Comparison of ENCODE assay signal across 26 cellular contexts in genomic region chr5:174347183-174347582, GRCh38.
DNase-seq lines count a peak whose midpoint lies in the region; ATAC-seq, FAIRE-seq and TF ChIP-seq lines count a peak whose summit lies in the region.
"Had no signal": no experiment of that assay in that cellular context is flagged by ENCODE, and none has a peak within 500 bp of the region (broad histone marks: within the 10 kb centered on the region; RNA-seq: fewer than 3 reads in every experiment).

No MANE protein-coding gene starts in this region.

- no peaks in the 10 kb centered on the region for H3K79me2 ChIP-seq in Karpas-422 (ENCODE audit: low read length)
- no peaks in the 10 kb centered on the region for H3K79me2 ChIP-seq in H1 (ENCODE audit: control insufficient read depth in 1 of 2, insufficient read depth in 2 of 2, low read length in 2 of 2)

- no peak overlapping the region for H3K9ac ChIP-seq in Karpas-422 (ENCODE audit: low read length)
- H3K9ac ChIP-seq in H1 (replicated peaks in 1 of 4; ENCODE audit: extremely low read depth in 1 of 4, low read depth in 3 of 4, low read length in 3 of 4): no peak overlapping the region
- H3K9ac ChIP-seq: BLaER1 had no signal

- no peaks in the 10 kb centered on the region for H4K20me1 ChIP-seq in Karpas-422 (ENCODE audit: insufficient read depth, low read depth, low read length)
- peaks cover 0 to 2% of the 10 kb centered on the region in 2 experiments for H4K20me1 ChIP-seq in H1 (replicated peaks in 1 of 2; ENCODE audit: control insufficient read depth in 1 of 2, insufficient read depth in 2 of 2, low read length in 2 of 2)
- H4K20me1 ChIP-seq: BLaER1 had no signal

- no peak overlapping the region for H3K4ac ChIP-seq in H1 (replicated peaks; ENCODE audit: insufficient read length, low read depth, low read length)

- no peak for TF ChIP-seq RAD21 in H1 (IDR thresholded peaks at IDR 0.05 in 1 of 2, conservative IDR thresholded peaks at IDR 0.05 in 1 of 2; ENCODE audit: low read depth in 2 of 2, low read length in 2 of 2)

- no peak overlapping the region for H3K14ac ChIP-seq in H1 (ENCODE audit: insufficient read length)

- H3K27me3 ChIP-seq in Karpas-422 (ENCODE audit: low read length): no peaks in the 10 kb centered on the region
- H3K27me3 ChIP-seq in H1 (replicated peaks in 1 of 4; ENCODE audit: control insufficient read depth in 3 of 4, extremely low read depth in 1 of 4, insufficient read depth in 3 of 4, low read length in 3 of 4): no peaks in the 10 kb centered on the region
- H3K27me3 ChIP-seq: BE2C, BLaER1 had no signal

- peak overlapping the region; percentile 43 for H3K56ac ChIP-seq in H1 (replicated peaks; ENCODE audit: insufficient read length, low read depth, low read length)

- peaks cover 4% of the 10 kb centered on the region for H3K9me3 Mint-ChIP-seq in activated naive CD8-positive, alpha-beta T cell treated with anti-CD3 and anti-CD28 coated beads, Interleukin-2, amount 50 U/mL, for 24 hours
- H3K9me3 Mint-ChIP-seq in activated CD8-positive, alpha-beta T cell treated with anti-CD3 and anti-CD28 coated beads, Interleukin-2, amount 10 ng/mL, durations not matched to agents 7 days and 5 days (ENCODE audit: insufficient read depth): no peaks in the 10 kb centered on the region

- H3K9me3 ChIP-seq in Karpas-422 (ENCODE audit: low read length) (no peaks in the 10 kb centered on the region), H1 (ENCODE audit: insufficient read depth in 2 of 2, low read depth in 1 of 2, low read length in 1 of 2) (no peaks in the 10 kb centered on the region)
- H3K9me3 ChIP-seq: BE2C, BLaER1 had no signal

- H3K36me3 ChIP-seq in Karpas-422 (ENCODE audit: insufficient read depth, low read length): no peaks in the 10 kb centered on the region
- H3K36me3 ChIP-seq in H1 (ENCODE audit: control insufficient read depth in 2 of 4, insufficient read depth in 4 of 4, low read length in 3 of 4): no peaks in the 10 kb centered on the region
- H3K36me3 ChIP-seq: BE2C, BLaER1 had no signal

- peaks cover 4% of the 10 kb centered on the region; the same call in 1 of the 2 replicates for H3K23me2 ChIP-seq in H1 (ENCODE audit: low read depth, low read length)

- H3K27me3 Mint-ChIP-seq in activated naive CD8-positive, alpha-beta T cell treated with anti-CD3 and anti-CD28 coated beads, Interleukin-2, amount 50 U/mL, for 24 hours: peaks cover 6% of the 10 kb centered on the region
- no peaks in the 10 kb centered on the region for H3K27me3 Mint-ChIP-seq in activated CD8-positive, alpha-beta T cell treated with anti-CD3 and anti-CD28 coated beads, Interleukin-2, amount 10 ng/mL, durations not matched to agents 7 days and 5 days (ENCODE audit: low read depth)

- no peak for TF ChIP-seq CTCF in H1 (IDR thresholded peaks at IDR 0.05; ENCODE audit: control extremely low read depth in 1 of 3, insufficient read depth in 1 of 3, low read depth in 1 of 3, low read length in 3 of 3)

- no peaks in the 10 kb centered on the region for H3K4me1 Mint-ChIP-seq in activated naive CD8-positive, alpha-beta T cell treated with anti-CD3 and anti-CD28 coated beads, Interleukin-2, amount 50 U/mL, for 24 hours
- H3K4me1 Mint-ChIP-seq in activated CD8-positive, alpha-beta T cell treated with anti-CD3 and anti-CD28 coated beads, Interleukin-2, amount 10 ng/mL, durations not matched to agents 7 days and 5 days (ENCODE audit: low read depth): no peaks in the 10 kb centered on the region
- H3K4me1 Mint-ChIP-seq: CD14-positive monocyte; CD4-positive, CD25-positive, alpha-beta regulatory T cell; CD8-positive, alpha-beta memory T cell had no signal

- no peak overlapping the region for H2BK120ac ChIP-seq in H1 (replicated peaks; ENCODE audit: low read depth, low read length)

- DNase-seq in Karpas-422: peak; percentile 19
- DNase-seq in H1 (ENCODE audit: low read depth in 1 of 2, low spot score in 2 of 2): no peak
- DNase-seq in activated naive CD8-positive, alpha-beta T cell treated with anti-CD3 and anti-CD28 coated beads, Interleukin-2, amount 50 U/mL, for 24 hours: no peak
- no peak for DNase-seq in activated CD8-positive, alpha-beta T cell treated with anti-CD3 and anti-CD28 coated beads, Interleukin-2, amount 10 ng/mL, durations not matched to agents 7 days and 5 days
- no peak for DNase-seq in GOT3 (lab: John Stamatoyannopoulos, UW)
- DNase-seq: 8988T; ACHN; BE2C; C1 segment of cervical spinal cord; CD4-positive, alpha-beta memory T cell; CD4-positive, CD25-positive, alpha-beta regulatory T cell; CD8-positive, alpha-beta memory T cell; COR-L47; DMS 273 treated with DMSO at 0.1 percent for 48 hours; DMS153; DMS53; DMS79; DND-41; EL; GDM1 had no signal

- no peak overlapping the region for H2BK20ac ChIP-seq in H1 (ENCODE audit: low read length)

- H3K23ac ChIP-seq in H1 (ENCODE audit: insufficient read length): no peak overlapping the region

- H4K91ac ChIP-seq in H1 (replicated peaks; ENCODE audit: insufficient read length, low read length): no peak overlapping the region

- 85 to 100% methylated on average over 1 of the region's 1 CpG for WGBS in H1 (ENCODE audit: extremely low coverage in 1 of 2, insufficient coverage in 1 of 2, insufficient read length in 1 of 2, insufficient replicate concordance in 2 of 2, low coverage in 1 of 2, low lambda C conversion rate in 2 of 2, missing lambda C conversion rate in 1 of 2), 2 experiments

- POLR2A ChIA-PET in H1 (lab: Charles Lee; ENCODE audit: partially characterized antibody): no interaction called here
- POLR2A ChIA-PET in activated CD8-positive, alpha-beta T cell treated with anti-CD3 and anti-CD28 coated beads, Interleukin-2, amount 10 ng/mL, durations not matched to agents 7 days and 5 days (lab: Charles Lee): no interaction called here

- H3K27ac Mint-ChIP-seq in activated naive CD8-positive, alpha-beta T cell treated with anti-CD3 and anti-CD28 coated beads, Interleukin-2, amount 50 U/mL, for 24 hours: no peak overlapping the region
- H3K27ac Mint-ChIP-seq in activated CD8-positive, alpha-beta T cell treated with anti-CD3 and anti-CD28 coated beads, Interleukin-2, amount 10 ng/mL, durations not matched to agents 7 days and 5 days: no peak overlapping the region
- H3K27ac Mint-ChIP-seq: CD14-positive monocyte; CD4-positive, alpha-beta memory T cell; CD8-positive, alpha-beta memory T cell had no signal

- TF ChIP-seq EP300 in H1 (IDR thresholded peaks at IDR 0.05; ENCODE audit: borderline replicate concordance in 1 of 2, low read depth in 2 of 2, low read length in 2 of 2): no peak

- no peaks in the 10 kb centered on the region for H3K9me2 ChIP-seq in Karpas-422 (replicated peaks; ENCODE audit: insufficient read depth, low read length)

- H3K36me3 Mint-ChIP-seq in activated naive CD8-positive, alpha-beta T cell treated with anti-CD3 and anti-CD28 coated beads, Interleukin-2, amount 50 U/mL, for 24 hours (ENCODE audit: low read depth): no peaks in the 10 kb centered on the region
- H3K36me3 Mint-ChIP-seq in activated CD8-positive, alpha-beta T cell treated with anti-CD3 and anti-CD28 coated beads, Interleukin-2, amount 10 ng/mL, durations not matched to agents 7 days and 5 days (ENCODE audit: low read depth): no peaks in the 10 kb centered on the region
- H3K36me3 Mint-ChIP-seq: CD14-positive monocyte; CD4-positive, alpha-beta memory T cell; CD4-positive, CD25-positive, alpha-beta regulatory T cell; CD8-positive, alpha-beta memory T cell had no signal

- H3K4me2 ChIP-seq in Karpas-422 (ENCODE audit: low read depth, low read length, poor library complexity, severe bottlenecking) (no peak overlapping the region), H1 (ENCODE audit: insufficient read depth in 1 of 2, low read depth in 2 of 2, low read length in 2 of 2) (no peak overlapping the region)
- H3K4me2 ChIP-seq: BLaER1 had no signal

- TF ChIP-seq POLR2A in H1 (IDR thresholded peaks at IDR 0.05; ENCODE audit: control extremely low read depth in 1 of 2, low read depth in 2 of 2, low read length in 2 of 2): no peak

- no peak overlapping the region for H2BK12ac ChIP-seq in H1 (ENCODE audit: low read depth, low read length)

- ATAC-seq in activated naive CD8-positive, alpha-beta T cell treated with anti-CD3 and anti-CD28 coated beads, Interleukin-2, amount 50 U/mL, for 24 hours: no peak
- ATAC-seq in activated CD8-positive, alpha-beta T cell treated with anti-CD3 and anti-CD28 coated beads, Interleukin-2, amount 10 ng/mL, durations not matched to agents 7 days and 5 days: no peak
- ATAC-seq: GM12878 had no signal

- H3K4me3 ChIP-seq in Karpas-422 (ENCODE audit: low read length): no peak overlapping the region
- no peak overlapping the region for H3K4me3 ChIP-seq in H1 (ENCODE audit: extremely low read depth in 1 of 4, insufficient read depth in 2 of 4, low read depth in 3 of 4, low read length in 4 of 4)
- H3K4me3 ChIP-seq: BLaER1, GM12878 had no signal

- no peaks in the 10 kb centered on the region for H3K4me1 ChIP-seq in Karpas-422 (ENCODE audit: low read length)
- H3K4me1 ChIP-seq in H1 (replicated peaks in 1 of 4; ENCODE audit: control insufficient read depth in 3 of 4, insufficient read depth in 4 of 4, low read length in 3 of 4): no peaks in the 10 kb centered on the region
- H3K4me1 ChIP-seq: BE2C, BLaER1 had no signal

- no peak overlapping the region for H2BK5ac ChIP-seq in H1 (ENCODE audit: low read depth, low read length)

- no peak overlapping the region for H4K8ac ChIP-seq in H1 (ENCODE audit: extremely low read depth, insufficient read depth, low read length)

- H3K27ac ChIP-seq in Karpas-422 (ENCODE audit: low read length) (no peak overlapping the region), H1 (ENCODE audit: low read depth, low read length) (no peak overlapping the region)
- H3K27ac ChIP-seq: BLaER1 had no signal

- H2AFZ ChIP-seq in Karpas-422 (ENCODE audit: low read length) (no peak overlapping the region), H1 (ENCODE audit: low read length) (no peak overlapping the region)

- no peaks in the 10 kb centered on the region for H3K79me1 ChIP-seq in H1 (ENCODE audit: low read depth, low read length)

- no peak overlapping the region for H2BK15ac ChIP-seq in H1 (ENCODE audit: low read length)

- H3K18ac ChIP-seq in H1 (ENCODE audit: extremely low read depth, low read length): no peak overlapping the region

- FAIRE-seq in H1 (lab: Jason Lieb, UNC): no peak
- FAIRE-seq: A204.1, GM12878, GM12892, GM18507 had no signal

- no peak overlapping the region for H2AK5ac ChIP-seq in H1 (ENCODE audit: low read depth, low read length)

- H3K4me3 Mint-ChIP-seq in activated naive CD8-positive, alpha-beta T cell treated with anti-CD3 and anti-CD28 coated beads, Interleukin-2, amount 50 U/mL, for 24 hours: no peak overlapping the region
- H3K4me3 Mint-ChIP-seq in activated CD8-positive, alpha-beta T cell treated with anti-CD3 and anti-CD28 coated beads, Interleukin-2, amount 10 ng/mL, durations not matched to agents 7 days and 5 days: no peak overlapping the region
- H3K4me3 Mint-ChIP-seq: CD14-positive monocyte; CD4-positive, alpha-beta memory T cell; CD4-positive, CD25-positive, alpha-beta regulatory T cell; CD8-positive, alpha-beta memory T cell had no signal

- no peak overlapping the region for H4K5ac ChIP-seq in H1 (ENCODE audit: insufficient read length, low read depth, low read length)

- CTCF ChIA-PET in H1 (lab: Charles Lee; ENCODE audit: partially characterized antibody): interaction anchor here (1.2 kb wide), 1 partner anchor 12 kb away, joined by 3 read pairs; no protein-coding TSS in a partner anchor
- CTCF ChIA-PET in activated CD8-positive, alpha-beta T cell treated with anti-CD3 and anti-CD28 coated beads, Interleukin-2, amount 10 ng/mL, durations not matched to agents 7 days and 5 days (lab: Charles Lee): no interaction called here
